Comparison of ENCODE assay signal across 16 cellular contexts in the genomic region with DNA sequence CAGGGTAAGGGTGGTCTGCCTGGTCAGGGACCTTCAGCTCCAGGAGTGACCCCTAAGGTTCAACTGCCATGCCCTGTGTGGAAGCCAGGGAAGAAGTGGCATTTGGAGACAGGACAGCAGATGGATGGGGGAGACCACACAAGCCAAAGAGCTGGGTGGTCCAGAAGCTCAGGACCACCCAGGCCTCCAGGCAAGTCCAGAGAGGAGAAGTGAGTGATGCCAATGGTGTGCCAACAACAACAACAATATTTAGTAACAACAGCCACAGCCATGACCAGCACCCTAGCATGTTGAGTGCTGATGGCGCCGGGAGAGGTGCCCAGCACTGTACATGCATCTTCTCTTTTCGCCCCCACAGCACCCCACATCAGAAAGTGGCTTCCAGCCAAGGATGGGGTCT.
DNase-seq lines count a peak whose midpoint lies in the region; ATAC-seq and TF ChIP-seq lines count a peak whose summit lies in the region.
"Had no signal": no experiment of that assay in that cellular context is flagged by ENCODE, and none has a peak within 500 bp of the region (broad histone marks: within the 10 kb centered on the region; RNA-seq: fewer than 3 reads in every experiment).

No MANE protein-coding gene starts in this region.

- no peak overlapping the region; the same call in 1 of the 2 replicates for H3K27ac ChIP-seq in SJSA1
- H3K27ac ChIP-seq: 22Rv1; A549; BLaER1 treated with 17β-estradiol and CSF1 and Interleukin-3, amounts not matched to agents 10 nM and 100 nM; C4-2B had no signal

- H3K9me3 Mint-ChIP-seq in natural killer cell treated with Interleukin-12 subunit alpha and Interleukin-12 subunit beta and Interleukin-15 and Interleukin-18, amount 100 ng/mL, for 72 hours: no peaks in the 10 kb centered on the region
- no peaks in the 10 kb centered on the region for H3K9me3 Mint-ChIP-seq in natural killer cell
- H3K9me3 Mint-ChIP-seq: CD4-positive, alpha-beta T cell; CD8-positive, alpha-beta T cell had no signal

- TF ChIP-seq CTCF in natural killer cell (IDR thresholded peaks at IDR 0.05): no peak

- no peak overlapping the region for H3K4me3 ChIP-seq in SJSA1
- H3K4me3 ChIP-seq: A549; BLaER1 treated with 17β-estradiol and CSF1 and Interleukin-3, amounts not matched to agents 10 nM and 100 nM had no signal

- no peaks in the 10 kb centered on the region for H3K9me3 ChIP-seq in SJSA1 (replicated peaks)
- H3K9me3 ChIP-seq: A549; BLaER1 treated with 17β-estradiol and CSF1 and Interleukin-3, amounts not matched to agents 10 nM and 100 nM; Caco-2 had no signal

- H3K4me1 ChIP-seq in SJSA1 (replicated peaks): peaks cover 41% of the 10 kb centered on the region
- H3K4me1 ChIP-seq: A549; BLaER1 treated with 17β-estradiol and CSF1 and Interleukin-3, amounts not matched to agents 10 nM and 100 nM; Caco-2 had no signal

- no peaks in the 10 kb centered on the region for H3K27me3 ChIP-seq in SJSA1 (replicated peaks)
- H3K27me3 ChIP-seq: BLaER1 treated with 17β-estradiol and CSF1 and Interleukin-3, amounts not matched to agents 10 nM and 100 nM had no signal

- no peak overlapping the region for H3K27ac Mint-ChIP-seq in natural killer cell treated with Interleukin-12 subunit alpha and Interleukin-12 subunit beta and Interleukin-15 and Interleukin-18, amount 100 ng/mL, for 72 hours
- H3K27ac Mint-ChIP-seq in natural killer cell: no peak overlapping the region
- H3K27ac Mint-ChIP-seq: B cell; CD4-positive, alpha-beta T cell; CD8-positive, alpha-beta T cell had no signal

- H3K36me3 ChIP-seq in SJSA1: no peaks in the 10 kb centered on the region
- H3K36me3 ChIP-seq: BLaER1 treated with 17β-estradiol and CSF1 and Interleukin-3, amounts not matched to agents 10 nM and 100 nM had no signal

- no peak overlapping the region for H3K4me3 Mint-ChIP-seq in natural killer cell treated with Interleukin-12 subunit alpha and Interleukin-12 subunit beta and Interleukin-15 and Interleukin-18, amount 100 ng/mL, for 72 hours
- no peak overlapping the region for H3K4me3 Mint-ChIP-seq in natural killer cell
- H3K4me3 Mint-ChIP-seq: B cell; CD4-positive, alpha-beta T cell; CD8-positive, alpha-beta T cell had no signal

- DNase-seq in natural killer cell treated with Interleukin-12 subunit alpha and Interleukin-12 subunit beta and Interleukin-15 and Interleukin-18, amount 100 ng/mL, for 72 hours (ENCODE audit: low spot score): peak; percentile 49
- DNase-seq in natural killer cell (no peak), SJSA1 (ENCODE audit: low read depth in 1 of 2, low spot score in 2 of 2) (peak; percentile 76 to 84)
- no peak for DNase-seq in stimulated activated naive CD4-positive, alpha-beta T cell treated with Interleukin-2 at 50 U/mL for 16 hours (lab: John Stamatoyannopoulos, UW)
- DNase-seq: AML-193; Caco-2; Calu3; CD4-positive, alpha-beta T cell; CD8-positive, alpha-beta T cell; GF-D8 had no signal

- H3K27me3 Mint-ChIP-seq in natural killer cell treated with Interleukin-12 subunit alpha and Interleukin-12 subunit beta and Interleukin-15 and Interleukin-18, amount 100 ng/mL, for 72 hours: peaks cover 5% of the 10 kb centered on the region in 2 donors
- peaks cover 7 to 11% of the 10 kb centered on the region in 2 donors for H3K27me3 Mint-ChIP-seq in natural killer cell (ENCODE audit: low read depth in 2 of 2)
- H3K27me3 Mint-ChIP-seq: CD4-positive, alpha-beta T cell had no signal

- ATAC-seq in natural killer cell treated with Interleukin-12 subunit alpha and Interleukin-12 subunit beta and Interleukin-15 and Interleukin-18, amount 100 ng/mL, for 72 hours: no peak
- ATAC-seq in natural killer cell (no peak), HG03460 (IDR thresholded peaks at IDR 0.05; ENCODE audit: unreplicated experiment) (no peak)
- ATAC-seq: A549; CD8-positive, alpha-beta T cell had no signal

- intact Hi-C loops in natural killer cell (cut with micrococcal nuclease): no loop called here

- no peaks in the 10 kb centered on the region for H3K36me3 Mint-ChIP-seq in natural killer cell treated with Interleukin-12 subunit alpha and Interleukin-12 subunit beta and Interleukin-15 and Interleukin-18, amount 100 ng/mL, for 72 hours
- H3K36me3 Mint-ChIP-seq in natural killer cell: no peaks in the 10 kb centered on the region
- H3K36me3 Mint-ChIP-seq: CD8-positive, alpha-beta T cell had no signal

- no peaks in the 10 kb centered on the region for H3K4me1 Mint-ChIP-seq in natural killer cell treated with Interleukin-12 subunit alpha and Interleukin-12 subunit beta and Interleukin-15 and Interleukin-18, amount 100 ng/mL, for 72 hours (ENCODE audit: low read depth in 2 of 2)
- H3K4me1 Mint-ChIP-seq in natural killer cell: no peaks in the 10 kb centered on the region
- H3K4me1 Mint-ChIP-seq: B cell had no signal

Comparison
In these comparisons a context has a peak if more than half of its experiments do, and no peak if none do; other contexts are left out.
1. DNase-seq: peak in natural killer cell treated with Interleukin-12 subunit alpha and Interleukin-12 subunit beta and Interleukin-15 and Interleukin-18, amount 100 ng/mL, for 72 hours (single experiment) and SJSA1 (2 of 2); none in natural killer cell (single experiment) and stimulated activated naive CD4-positive, alpha-beta T cell treated with Interleukin-2 at 50 U/mL for 16 hours (single experiment).